ENCODE assay signal across 20 cellular contexts in the genomic region with DNA sequence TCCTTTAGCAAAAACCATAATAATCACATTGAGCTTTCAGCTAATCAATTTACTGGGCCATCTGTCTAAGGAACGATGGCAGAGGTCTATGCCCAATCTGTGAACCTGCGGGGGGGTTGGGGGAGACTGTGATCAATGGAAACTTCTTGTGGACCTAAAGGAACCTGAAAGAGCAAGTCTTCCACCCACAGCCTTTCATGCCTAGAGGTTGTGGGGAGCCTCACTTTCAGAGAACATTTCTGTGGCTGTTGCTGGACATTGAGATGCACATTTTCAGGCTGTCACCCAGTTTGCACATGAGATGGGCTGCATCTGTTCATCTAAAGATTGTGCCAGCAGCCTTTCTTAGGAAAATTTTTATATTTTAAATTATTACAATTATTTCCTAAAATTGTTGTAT.
"Had no signal": no experiment of that assay in that cellular context is flagged by ENCODE, and none has a peak within 500 bp of the region (broad histone marks: within the 10 kb centered on the region; RNA-seq: fewer than 3 reads in every experiment).

No MANE protein-coding gene starts in this region.

- ATAC-seq: left colon; left ventricle myocardium superior; lower lobe of right lung; natural killer cell treated with Interleukin-12 subunit alpha and Interleukin-12 subunit beta and Interleukin-15 and Interleukin-18, amount 100 ng/mL, for 72 hours; right lobe of liver; stimulated activated naive B cell treated with anti-CD40 and anti-IgM and Interleukin-4, amounts not matched to agents 10 μg/mL and 1 μg/mL and 100 μg/mL, for 72 hours had no signal

- H3K27ac ChIP-seq: dorsolateral prefrontal cortex, lower lobe of right lung, neutrophil, pancreas, right lobe of liver, thoracic aorta, tibial nerve, upper lobe of left lung had no signal

- H3K36me3 ChIP-seq: lower lobe of right lung, neutrophil, pancreas, right lobe of liver, thoracic aorta, tibial nerve, upper lobe of left lung had no signal

- H3K4me3 ChIP-seq: dorsolateral prefrontal cortex, lower lobe of right lung, pancreas, right lobe of liver, thoracic aorta, tibial nerve, upper lobe of left lung had no signal

- H3K27me3 ChIP-seq: dorsolateral prefrontal cortex, neutrophil, pancreas, right lobe of liver, tibial nerve, upper lobe of left lung had no signal

- DNase-seq: dorsolateral prefrontal cortex; effector CD4-positive, alpha-beta T cell; hypothalamus; immature natural killer cell; islet precursor cell; kidney glomerular epithelial cell; left colon; left ventricle myocardium superior; lower lobe of right lung; pancreas; right lobe of liver; small intestine; stimulated activated CD4-positive, alpha-beta T cell treated with anti-CD3 and anti-CD28 coated beads, Interleukin-15, amount 100 ng/mL, for 24 hours; stimulated activated CD4-positive, alpha-beta T cell treated with anti-CD3 and anti-CD28 coated beads, Interleukin-2, amount 100 ng/mL, for 48 hours; stimulated activated naive B cell treated with anti-CD40 and anti-IgM and Interleukin-4, amounts not matched to agents 10 μg/mL and 1 μg/mL and 100 μg/mL, for 72 hours; upper lobe of left lung had no signal

- H3K9me3 ChIP-seq: lower lobe of right lung, neutrophil, pancreas, right lobe of liver, thoracic aorta, tibial nerve, upper lobe of left lung had no signal
